13 cellular contexts compared by ENCODE assay signal in the genomic region with DNA sequence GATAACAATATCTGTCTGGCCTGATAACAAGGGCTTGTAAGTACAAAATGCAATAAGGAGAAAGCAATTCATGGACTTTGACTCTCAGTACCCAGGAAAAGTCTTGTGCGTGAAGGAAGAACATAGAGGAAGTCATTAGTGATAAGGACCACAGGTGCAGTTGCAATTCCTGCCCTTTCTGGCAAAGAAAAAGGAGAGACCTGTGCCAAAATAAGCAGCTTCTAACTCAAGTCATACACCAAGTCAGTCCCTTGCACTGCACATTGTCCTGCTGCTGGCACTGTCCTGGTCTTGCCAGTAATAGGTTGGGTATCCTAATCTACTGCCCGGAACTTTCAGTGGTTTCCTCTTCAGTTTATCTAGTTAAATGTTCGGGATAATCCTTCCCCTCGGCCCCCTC.
"Had no signal": no experiment of that assay in that cellular context is flagged by ENCODE, and none has a peak within 500 bp of the region (broad histone marks: within the 10 kb centered on the region; RNA-seq: fewer than 3 reads in every experiment).

No MANE protein-coding gene starts in this region.

- H3K4me1 ChIP-seq: esophagus muscularis mucosa, SJSA1, tibial artery had no signal

- H3K27me3 ChIP-seq: esophagus muscularis mucosa, SJSA1, tibial artery had no signal

- H3K27me3 Mint-ChIP-seq: brain had no signal

- H3K4me3 ChIP-seq: esophagus muscularis mucosa, SJSA1, tibial artery had no signal

- ATAC-seq: left cardiac atrium had no signal

- H3K27ac Mint-ChIP-seq: activated naive CD4-positive, alpha-beta T cell treated with anti-CD3 and anti-CD28 coated beads, Interleukin-2, amount 10 ng/mL, durations not matched to agents 7 days and 5 days; activated T-helper 2 cell treated with anti-CD3 and anti-CD28 coated beads, Interferon-gamma antibody, Interleukin-2, Interleukin-4, amounts not matched to agents 10 μg/mL and 5 μg/mL and 100 μg/mL, durations not matched to agents 14 hours and 24 hours and 36 hours; brain; memory B cell had no signal

- H3K36me3 Mint-ChIP-seq: activated naive CD4-positive, alpha-beta T cell treated with anti-CD3 and anti-CD28 coated beads, Interleukin-2, amount 10 ng/mL, durations not matched to agents 7 days and 5 days; brain had no signal

- H3K4me1 Mint-ChIP-seq: activated naive CD4-positive, alpha-beta T cell treated with anti-CD3 and anti-CD28 coated beads, Interleukin-2, amount 10 ng/mL, durations not matched to agents 7 days and 5 days; brain; central memory CD8-positive, alpha-beta T cell had no signal

- H3K27ac ChIP-seq: esophagus muscularis mucosa, SJSA1, tibial artery had no signal

- DNase-seq: activated CD4-positive, alpha-beta T cell treated with anti-CD3 and anti-CD28 coated beads, Interleukin-2, amount 50 U/mL, for 1 hour; activated naive CD4-positive, alpha-beta T cell treated with anti-CD3 and anti-CD28 coated beads, Interleukin-2, amount 10 ng/mL, durations not matched to agents 7 days and 5 days; activated T-cell treated with anti-CD3 and anti-CD28 coated beads for 4 hours; foreskin fibroblast; left cardiac atrium; T-helper 9 cell; tibial artery had no signal

- H3K36me3 ChIP-seq: esophagus muscularis mucosa, SJSA1, tibial artery had no signal

- H3K4me3 Mint-ChIP-seq: activated naive CD4-positive, alpha-beta T cell treated with anti-CD3 and anti-CD28 coated beads, Interleukin-2, amount 10 ng/mL, durations not matched to agents 7 days and 5 days; brain; central memory CD8-positive, alpha-beta T cell; memory B cell had no signal

- H3K9me3 ChIP-seq: esophagus muscularis mucosa, SJSA1, tibial artery had no signal

- H3K9me3 Mint-ChIP-seq: central memory CD8-positive, alpha-beta T cell; memory B cell had no signal
